8 cellular contexts compared by ENCODE assay signal in genomic region chr1:212432163-212432705, GRCh38. TPM values are rescaled to one million over a fixed set of nuclear protein-coding genes. Genes with fewer than 3 reads are reported as not detected.
DNase-seq lines count a peak whose midpoint lies in the region; ATAC-seq, FAIRE-seq and TF ChIP-seq lines count a peak whose summit lies in the region.

No MANE protein-coding gene starts in this region.

- no peaks in the 10 kb centered on the region for H3K36me3 Mint-ChIP-seq in naive thymus-derived CD4-positive, alpha-beta T cell

- no peak for TF ChIP-seq CTCF in AG10803 (conservative IDR thresholded peaks at IDR 0.05; ENCODE audit: low read length)
- TF ChIP-seq CTCF in choroid plexus epithelial cell (conservative IDR thresholded peaks at IDR 0.05; ENCODE audit: low read depth, low read length) = no peak

- H3K9me3 ChIP-seq in Karpas-422 (ENCODE audit: low read length) = no peaks in the 10 kb centered on the region
- H3K9me3 ChIP-seq in naive thymus-derived CD4-positive, alpha-beta T cell (ENCODE audit: control insufficient read depth in 2 of 3, low read length in 3 of 3) = no peaks in the 10 kb centered on the region

- DNase-seq in AG10803 (ENCODE audit: low read depth) (no peak), Karpas-422 (no peak), choroid plexus epithelial cell (ENCODE audit: low read depth) (peak; percentile 31), NCI-H1092 (lab: John Stamatoyannopoulos, UW) (no peak), HTR-8/SVneo (ENCODE audit: insufficient read length, low spot score) (no peak)
- DNase-seq in naive thymus-derived CD4-positive, alpha-beta T cell = no peak

- H3K4me1 Mint-ChIP-seq in naive thymus-derived CD4-positive, alpha-beta T cell = peaks cover 17 to 41% (median 30%) of the 10 kb centered on the region in 7 donors

- POLR2A ChIA-PET in naive thymus-derived CD4-positive, alpha-beta T cell (lab: Charles Lee) = interaction anchor here (1.0 to 1.7 kb wide), 3 partner anchors 18 to 397 kb away, joined by 3 to 14 read pairs (median 3); partner anchors contain the start of genes DTL, INTS7 and PACC1

- FAIRE-seq in HTR-8/SVneo (lab: Jason Lieb, UNC) = no peak

- peaks cover 22% of the 10 kb centered on the region for H3K4me1 ChIP-seq in Karpas-422 (ENCODE audit: low read length)
- peaks cover 9 to 21% of the 10 kb centered on the region in 2 donors for H3K4me1 ChIP-seq in naive thymus-derived CD4-positive, alpha-beta T cell (ENCODE audit: control insufficient read depth in 2 of 2, insufficient read depth in 2 of 2, low read length in 2 of 2)

- H3K9me2 ChIP-seq in Karpas-422 (replicated peaks; ENCODE audit: insufficient read depth, low read length) = no peaks in the 10 kb centered on the region

- intact Hi-C loops in naive thymus-derived CD4-positive, alpha-beta T cell (cut with micrococcal nuclease) = loop anchor here (1.0 to 5.0 kb wide), 10 partner anchors 18 to 1170 kb away; partner anchors contain the start of genes DTL (in 2 of the 2), INTS7 (in 2 of the 2), PACC1 (in 2 of the 2) and PPP2R5A (in 2 of the 2)

- peak overlapping the region; percentile 69 for H2AFZ ChIP-seq in Karpas-422 (ENCODE audit: low read length)

- no peaks in the 10 kb centered on the region for H3K27me3 ChIP-seq in Karpas-422 (ENCODE audit: low read length)
- H3K27me3 ChIP-seq in naive thymus-derived CD4-positive, alpha-beta T cell (ENCODE audit: control insufficient read depth in 2 of 2, insufficient read depth in 2 of 2, low read length in 2 of 2) = no peaks in the 10 kb centered on the region

- peaks cover 0 to 7% (median 0%) of the 10 kb centered on the region in 5 donors for H3K27me3 Mint-ChIP-seq in naive thymus-derived CD4-positive, alpha-beta T cell

- H4K20me1 ChIP-seq in Karpas-422 (ENCODE audit: insufficient read depth, low read depth, low read length) = no peaks in the 10 kb centered on the region

- peak overlapping the region; percentile 86 for H3K9ac ChIP-seq in Karpas-422 (ENCODE audit: low read length)

- CTCF ChIA-PET in naive thymus-derived CD4-positive, alpha-beta T cell (lab: Charles Lee) = interaction anchor here (1.8 kb wide), 1 partner anchor 24 kb away, joined by 13 read pairs; no protein-coding TSS in a partner anchor

- H3K4me3 Mint-ChIP-seq in naive thymus-derived CD4-positive, alpha-beta T cell = peak overlapping the region; percentile 64 to 85 (median 78)

- no peaks in the 10 kb centered on the region for H3K9me3 Mint-ChIP-seq in naive thymus-derived CD4-positive, alpha-beta T cell

- ATAC-seq in naive thymus-derived CD4-positive, alpha-beta T cell = no peak
- ATAC-seq in GM21619 (IDR thresholded peaks at IDR 0.05; ENCODE audit: unreplicated experiment) (no peak), HG03097 (IDR thresholded peaks at IDR 0.05; ENCODE audit: low FRiP score, unreplicated experiment) (no peak)

- peak overlapping the region in 8 of 9 donors; percentile 39 to 79 (median 54) for H3K27ac Mint-ChIP-seq in naive thymus-derived CD4-positive, alpha-beta T cell

- no peak overlapping the region for H3K27ac ChIP-seq in Karpas-422 (ENCODE audit: low read length)
- H3K27ac ChIP-seq in naive thymus-derived CD4-positive, alpha-beta T cell (ENCODE audit: low read depth, low read length) = peak overlapping the region; percentile 51

- no peaks in the 10 kb centered on the region for H3K36me3 ChIP-seq in Karpas-422 (ENCODE audit: insufficient read depth, low read length)
- no peaks in the 10 kb centered on the region for H3K36me3 ChIP-seq in naive thymus-derived CD4-positive, alpha-beta T cell (ENCODE audit: control insufficient read depth in 2 of 3, insufficient read depth in 3 of 3, low read length in 3 of 3)

- H3K4me2 ChIP-seq in Karpas-422 (ENCODE audit: low read depth, low read length, poor library complexity, severe bottlenecking) = peak overlapping the region; percentile 79

- peak overlapping the region; percentile 63 for H3K4me3 ChIP-seq in AG10803 (ENCODE audit: low read length)
- peak overlapping the region; percentile 96 for H3K4me3 ChIP-seq in Karpas-422 (ENCODE audit: low read length)
- peak overlapping the region; percentile 67 for H3K4me3 ChIP-seq in choroid plexus epithelial cell (ENCODE audit: low read depth, low read length)
- H3K4me3 ChIP-seq in naive thymus-derived CD4-positive, alpha-beta T cell (ENCODE audit: low read length) = peak overlapping the region; percentile 58

- H3K79me2 ChIP-seq in Karpas-422 (ENCODE audit: low read length) = peaks cover 43% of the 10 kb centered on the region

RNA-seq across cellular contexts. Expression of gene NENF, which starts 0.5 kb away (rescaled TPM):
- total RNA-seq in Karpas-422 (2014; rRNA removed; shearing (Covaris generic); ENCODE audit: low replicate concordance) = 41.4 and 63.9 TPM in 2 replicates
- 10 to 100 TPM; 16.0 to 23.5 (median 21.0) TPM for total RNA-seq in naive thymus-derived CD4-positive, alpha-beta T cell
- 10 to 100 TPM; 39.5 to 73.0 TPM for polyA plus RNA-seq in naive thymus-derived CD4-positive, alpha-beta T cell

RNA-seq across cellular contexts. Expression of gene PACC1, which starts 17.5 kb away (rescaled TPM):
- total RNA-seq in Karpas-422 (2014; rRNA removed; shearing (Covaris generic); ENCODE audit: low replicate concordance) = 8.5 and 17.9 TPM in 2 replicates
- 10 to 100 TPM in 3 of 5 experiments, 1 to 10 TPM in 2; 7.9 to 13.4 (median 12.0) TPM for total RNA-seq in naive thymus-derived CD4-positive, alpha-beta T cell
- polyA plus RNA-seq in naive thymus-derived CD4-positive, alpha-beta T cell = 10 to 100 TPM in 1 of 2 donors, 1 to 10 TPM in 1; 7.2 to 11.0 TPM
